Comparison of ENCODE assay signal across 10 cellular contexts in the genomic region with DNA sequence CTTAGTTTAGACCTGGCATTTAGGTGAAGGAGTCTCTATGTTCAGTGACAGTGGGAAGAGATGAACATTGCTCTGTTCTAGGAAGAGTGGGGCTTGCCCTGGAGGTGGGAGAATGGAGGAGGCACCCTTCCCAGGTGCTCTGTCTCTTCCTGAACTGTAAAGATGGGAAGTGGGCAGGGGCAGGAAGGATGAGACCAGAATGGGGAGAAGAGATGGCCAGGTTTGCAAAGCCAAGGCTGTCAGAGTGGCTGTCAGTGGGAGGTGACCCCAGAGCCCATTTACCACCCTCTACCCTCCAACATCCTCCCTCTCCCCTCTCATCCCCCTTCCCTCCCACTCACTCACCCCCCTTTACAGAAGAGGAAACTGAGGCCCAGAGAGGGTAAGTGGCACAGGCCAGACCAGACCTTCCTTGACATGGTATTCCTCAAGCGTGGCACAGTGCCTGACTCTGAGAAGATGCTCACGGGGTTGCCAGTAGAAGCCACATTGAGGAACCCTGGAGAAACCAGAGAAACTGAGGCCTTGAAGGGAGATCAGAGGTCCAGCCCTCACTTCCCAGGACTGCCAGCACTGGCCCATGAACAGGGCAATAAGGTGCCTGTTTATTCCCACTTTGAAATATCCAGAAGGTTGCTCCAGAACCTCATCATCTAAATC. TPM values are rescaled to one million over a fixed set of nuclear protein-coding genes. Genes with fewer than 3 reads are reported as not detected.
DNase-seq lines count a peak whose midpoint lies in the region; TF ChIP-seq lines count a peak whose summit lies in the region.
"Had no signal": no experiment of that assay in that cellular context is flagged by ENCODE, and none has a peak within 500 bp of the region (broad histone marks: within the 10 kb centered on the region; RNA-seq: fewer than 3 reads in every experiment).

No MANE protein-coding gene starts in this region.

- H3K36me3 ChIP-seq in ACC112 (ENCODE audit: insufficient read depth, low read length) (no peaks in the 10 kb centered on the region), Karpas-422 (ENCODE audit: insufficient read depth, low read length) (no peaks in the 10 kb centered on the region), ovary (no peaks in the 10 kb centered on the region), endodermal cell (ENCODE audit: control insufficient read depth, insufficient read depth, low read length) (no peaks in the 10 kb centered on the region)

- H3K4me1 ChIP-seq in ACC112 (ENCODE audit: control insufficient read depth, insufficient read depth, low read length, unreplicated experiment) = peaks cover 11% of the 10 kb centered on the region
- peaks cover 35% of the 10 kb centered on the region for H3K4me1 ChIP-seq in Karpas-422 (ENCODE audit: low read length)
- peaks cover 19% of the 10 kb centered on the region for H3K4me1 ChIP-seq in ovary (ENCODE audit: insufficient read depth)
- peaks cover 4% of the 10 kb centered on the region for H3K4me1 ChIP-seq in endodermal cell (ENCODE audit: control insufficient read depth, insufficient read depth, low read length)

- no peak for TF ChIP-seq CTCF in ovary (IDR thresholded peaks at IDR 0.05)
- no peak for TF ChIP-seq CTCF in endodermal cell (conservative IDR thresholded peaks at IDR 0.05)

- peaks cover 10% of the 10 kb centered on the region for H3K36me3 Mint-ChIP-seq in dendritic cell treated with granulocyte-macrophage colony-stimulating factor and Interleukin-4, amounts not matched to agents 40 ng/mL and 50 ng/mL, for 4 days (ENCODE audit: low read depth)
- no peaks in the 10 kb centered on the region for H3K36me3 Mint-ChIP-seq in endodermal cell (ENCODE audit: low read depth)

- no peak for TF ChIP-seq POLR2A in ovary (IDR thresholded peaks at IDR 0.05)

- no peaks in the 10 kb centered on the region for H3K9me2 ChIP-seq in Karpas-422 (replicated peaks; ENCODE audit: insufficient read depth, low read length)

- intact Hi-C loops in dendritic cell treated with granulocyte-macrophage colony-stimulating factor and Interleukin-4, amounts not matched to agents 40 ng/mL and 50 ng/mL, for 4 days (cut with micrococcal nuclease) = loop anchor here (2.0 to 5.0 kb wide), 5 partner anchors 62 to 277 kb away; no protein-coding TSS in a partner anchor
- intact Hi-C loops in ovary (cut with DNase I) = loop anchor here (5.0 to 10.0 kb wide), 6 partner anchors 95 to 1287 kb away; a partner anchor contains a TSS

- H3K9me3 ChIP-seq in Karpas-422 (ENCODE audit: low read length) = no peaks in the 10 kb centered on the region
- no peaks in the 10 kb centered on the region for H3K9me3 ChIP-seq in ovary
- H3K9me3 ChIP-seq in endodermal cell (ENCODE audit: control insufficient read depth, low read length) = no peaks in the 10 kb centered on the region

- no peaks in the 10 kb centered on the region for H3K79me2 ChIP-seq in ACC112 (ENCODE audit: control insufficient read depth, insufficient read depth, low read length, unreplicated experiment)
- H3K79me2 ChIP-seq in Karpas-422 (ENCODE audit: low read length) = peaks cover 26% of the 10 kb centered on the region

- no peaks in the 10 kb centered on the region for H3K9me3 Mint-ChIP-seq in dendritic cell treated with granulocyte-macrophage colony-stimulating factor and Interleukin-4, amounts not matched to agents 40 ng/mL and 50 ng/mL, for 4 days
- no peaks in the 10 kb centered on the region for H3K9me3 Mint-ChIP-seq in endodermal cell

- no peaks in the 10 kb centered on the region; the same call in 1 of the 2 replicates for H3K27me3 ChIP-seq in ACC112 (ENCODE audit: insufficient read depth, low read length)
- no peaks in the 10 kb centered on the region for H3K27me3 ChIP-seq in Karpas-422 (ENCODE audit: low read length)
- H3K27me3 ChIP-seq in ovary = no peaks in the 10 kb centered on the region
- H3K27me3 ChIP-seq in endodermal cell (ENCODE audit: control insufficient read depth, insufficient read depth, low read length, poor library complexity, severe bottlenecking) = no peaks in the 10 kb centered on the region

- no peak overlapping the region for H3K9ac ChIP-seq in Karpas-422 (ENCODE audit: low read length)
- no peak overlapping the region for H3K9ac ChIP-seq in endodermal cell (ENCODE audit: extremely low read depth, low read length, poor library complexity, severe bottlenecking)

- H3K4me3 ChIP-seq in ACC112 (ENCODE audit: low read depth, low read length) (no peak overlapping the region), Karpas-422 (ENCODE audit: low read length) (no peak overlapping the region), ovary (no peak overlapping the region), endodermal cell (ENCODE audit: low read length) (no peak overlapping the region)

- DNase-seq in Karpas-422 = no peak
- no peak for DNase-seq in ovary
- DNase-seq in NCI-H2107 treated with DMSO at 0.1 percent for 48 hours (lab: John Stamatoyannopoulos, UW; ENCODE audit: unreplicated experiment) = no peak
- no peak for DNase-seq in endodermal cell
- DNase-seq in NCI-H345 (lab: John Stamatoyannopoulos, UW) = no peak
- DNase-seq in NCI-H774 (lab: John Stamatoyannopoulos, UW) = no peak
- DNase-seq: RPMI8226 had no signal

- H3K27me3 Mint-ChIP-seq in dendritic cell treated with granulocyte-macrophage colony-stimulating factor and Interleukin-4, amounts not matched to agents 40 ng/mL and 50 ng/mL, for 4 days = no peaks in the 10 kb centered on the region
- peaks cover 1% of the 10 kb centered on the region for H3K27me3 Mint-ChIP-seq in endodermal cell (ENCODE audit: insufficient read depth)

- WGBS in ovary, 3 donors = 93 to 96% (median 94%) methylated on average over 2 of the region's 2 CpGs
- 91 to 95% methylated on average over 2 of the region's 2 CpGs for WGBS in endodermal cell (ENCODE audit: insufficient coverage in 1 of 2, insufficient read length in 1 of 2), 2 experiments

- H3K4me3 Mint-ChIP-seq in dendritic cell treated with granulocyte-macrophage colony-stimulating factor and Interleukin-4, amounts not matched to agents 40 ng/mL and 50 ng/mL, for 4 days = no peak overlapping the region
- no peak overlapping the region for H3K4me3 Mint-ChIP-seq in endodermal cell

- H3K27ac Mint-ChIP-seq in dendritic cell treated with granulocyte-macrophage colony-stimulating factor and Interleukin-4, amounts not matched to agents 40 ng/mL and 50 ng/mL, for 4 days = peak overlapping the region; percentile 80
- no peak overlapping the region for H3K27ac Mint-ChIP-seq in endodermal cell

- 0 out of 2 replicates have a peak, but pooled peaks cover 3% of the 10 kb centered on the region for H4K20me1 ChIP-seq in Karpas-422 (ENCODE audit: insufficient read depth, low read depth, low read length)

- H3K4me1 Mint-ChIP-seq in dendritic cell treated with granulocyte-macrophage colony-stimulating factor and Interleukin-4, amounts not matched to agents 40 ng/mL and 50 ng/mL, for 4 days (ENCODE audit: low read depth) = peaks cover 78% of the 10 kb centered on the region
- H3K4me1 Mint-ChIP-seq in endodermal cell = peaks cover 31% of the 10 kb centered on the region

- peak overlapping the region; percentile 99 for H2AFZ ChIP-seq in ACC112 (ENCODE audit: low read length, unreplicated experiment)
- H2AFZ ChIP-seq in Karpas-422 (ENCODE audit: low read length) = no peak overlapping the region

- no peak overlapping the region for H3K27ac ChIP-seq in ACC112 (ENCODE audit: low read depth, low read length)
- no peak overlapping the region for H3K27ac ChIP-seq in Karpas-422 (ENCODE audit: low read length)
- H3K27ac ChIP-seq in ovary = peak overlapping the region; percentile 67 to 79
- no peak overlapping the region for H3K27ac ChIP-seq in endodermal cell (ENCODE audit: low read depth, low read length)

- TF ChIP-seq EP300 in ovary (IDR thresholded peaks at IDR 0.05) = no peak

- peak overlapping the region; percentile 74 for H3K4me2 ChIP-seq in Karpas-422 (ENCODE audit: low read depth, low read length, poor library complexity, severe bottlenecking)

RNA-seq across cellular contexts. Expression of a gene that starts 1.4 kb away (rescaled TPM):
- 15.8 and 33.8 TPM in 2 replicates for total RNA-seq in Karpas-422 (2014; rRNA removed; shearing (Covaris generic); ENCODE audit: low replicate concordance)
- 10 to 100 TPM; 24.2 to 45.6 (median 34.2) TPM for total RNA-seq in ovary
- polyA plus RNA-seq in ovary = 10 to 100 TPM in 1 of 2 donors, 1 to 10 TPM in 1; 7.3 to 36.7 TPM
- total RNA-seq in endodermal cell = 10 to 100 TPM; 34.5 to 35.9 TPM
- 42.1 TPM for polyA plus RNA-seq in endodermal cell (2013, experiment 1 of 2)
- polyA plus RNA-seq in endodermal cell (2013, experiment 2 of 2) = 37.2 TPM

RNA-seq across cellular contexts. Expression of a gene that starts 15.7 kb away (rescaled TPM):
- total RNA-seq in Karpas-422 (2014; rRNA removed; shearing (Covaris generic); ENCODE audit: low replicate concordance) = not detected in 2 replicates
- total RNA-seq in ovary = 10 to 100 TPM in 4 of 7 donors, 1 to 10 TPM in 3; 3.0 to 34.0 (median 15.0) TPM
- polyA plus RNA-seq in ovary = 10 to 100 TPM; 10.4 to 38.6 TPM
- total RNA-seq in endodermal cell = 1 to 10 TPM; 3.0 to 3.2 TPM
- 130 TPM for polyA plus RNA-seq in endodermal cell (2013, experiment 1 of 2)
- polyA plus RNA-seq in endodermal cell (2013, experiment 2 of 2) = 110 TPM

RNA-seq across cellular contexts. Expression of a gene that starts 18.5 kb away (rescaled TPM):
- not detected in 2 replicates for total RNA-seq in Karpas-422 (2014; rRNA removed; shearing (Covaris generic); ENCODE audit: low replicate concordance)
- total RNA-seq in ovary = not detected
- polyA plus RNA-seq in ovary = under 1 TPM in 1 of 2 donors, not detected in 1; 0.01 TPM
- total RNA-seq in endodermal cell = not detected
- polyA plus RNA-seq in endodermal cell (2013, experiment 1 of 2) = 0.36 TPM
- 0.17 TPM for polyA plus RNA-seq in endodermal cell (2013, experiment 2 of 2)
- total RNA-seq: mesenteric fat pad had no signal

RNA-seq across cellular contexts. Expression of a gene that starts 29.9 kb away (rescaled TPM):
- total RNA-seq in Karpas-422 (2014; rRNA removed; shearing (Covaris generic); ENCODE audit: low replicate concordance) = not detected in 2 replicates
- total RNA-seq in ovary (under 1 TPM in 2 of 7 donors, not detected in 5; 0.15 to 0.18 TPM), endodermal cell (under 1 TPM in 1 of 2 donors, not detected in 1; 0.26 TPM)
- under 1 TPM; 0.02 to 0.28 TPM for polyA plus RNA-seq in ovary
- 1.2 TPM for polyA plus RNA-seq in endodermal cell (2013, experiment 1 of 2)
- 1.9 TPM for polyA plus RNA-seq in endodermal cell (2013, experiment 2 of 2)

RNA-seq across cellular contexts. Expression of a gene that starts 51.6 kb away (rescaled TPM):
- total RNA-seq in Karpas-422 (2014; rRNA removed; shearing (Covaris generic); ENCODE audit: low replicate concordance) = not detected in 2 replicates
- under 1 TPM in 1 of 7 donors, not detected in 6; 0.22 TPM for total RNA-seq in ovary
- polyA plus RNA-seq in ovary = under 1 TPM in 1 of 2 donors, not detected in 1; 0.37 TPM
- under 1 TPM; 0.55 to 0.75 TPM for total RNA-seq in endodermal cell
- 0.85 TPM for polyA plus RNA-seq in endodermal cell (2013, experiment 1 of 2)
- polyA plus RNA-seq in endodermal cell (2013, experiment 2 of 2) = 0.95 TPM

Comparison
In these comparisons a context has a peak if more than half of its experiments do, and no peak if none do; other contexts are left out.
1. H3K27ac ChIP-seq: peak in ovary (2 of 2); none in ACC112 (single experiment), Karpas-422 (single experiment) and endodermal cell (single experiment).